In genomic region chr20:5910192-5910591, GRCh38 we compare ENCODE assay signal across 1 cellular context.
TF ChIP-seq lines count a peak whose summit lies in the region.

No MANE protein-coding gene starts in this region.

TF ChIP-seq in H1, 55 proteins besides CTCF, POLR2A, EP300 and RAD21:
- TF ChIP-seq JUN (IDR thresholded peaks at IDR 0.05; ENCODE audit: low read depth, low read length) (no peak), KDM1A (IDR thresholded peaks at IDR 0.05; ENCODE audit: borderline replicate concordance, low read length) (no peak), RNF2 (IDR thresholded peaks at IDR 0.05; ENCODE audit: borderline replicate concordance, low read depth, low read length, missing control alignments, poor library complexity, severe bottlenecking) (no peak), JUND (IDR thresholded peaks at IDR 0.05; ENCODE audit: low read length) (no peak), BACH1 (IDR thresholded peaks at IDR 0.05; ENCODE audit: low read length) (no peak)
TF ChIP-seq in H1: peak in this region for 0.
